In the genomic region with DNA sequence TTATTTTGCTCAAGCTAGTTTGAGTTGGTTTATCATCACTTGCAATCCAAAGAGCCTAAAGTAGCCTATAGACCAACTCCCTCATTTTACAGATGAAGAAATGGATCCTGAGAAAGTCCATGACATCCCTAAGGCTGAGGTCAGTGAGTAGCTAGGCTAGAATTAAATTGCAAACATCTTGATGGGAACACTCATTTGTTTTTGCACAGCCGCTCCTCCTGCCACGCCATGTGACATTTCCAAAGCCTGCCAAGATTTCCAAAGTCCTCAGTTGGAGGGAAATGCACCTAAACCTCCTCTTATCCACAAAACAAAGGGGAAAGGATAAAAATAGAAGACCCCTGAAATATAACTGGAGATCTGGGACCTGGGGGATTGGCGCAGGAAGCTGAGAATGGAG, we compare ENCODE assay signal across 11 cellular contexts. TPM values are rescaled to one million over a fixed set of nuclear protein-coding genes. Genes with fewer than 3 reads are reported as not detected.
DNase-seq lines count a peak whose midpoint lies in the region; ATAC-seq and TF ChIP-seq lines count a peak whose summit lies in the region.
"Had no signal": no experiment of that assay in that cellular context is flagged by ENCODE, and none has a peak within 500 bp of the region (broad histone marks: within the 10 kb centered on the region; RNA-seq: fewer than 3 reads in every experiment).

No MANE protein-coding gene starts in this region.

- no peak for DNase-seq in CD14-positive monocyte (ENCODE audit: low spot score)
- DNase-seq in RWPE1 (ENCODE audit: low spot score): no peak
- peak; percentile 61 for DNase-seq in fibroblast of pulmonary artery (ENCODE audit: low read depth)
- DNase-seq in skeletal muscle cell (ENCODE audit: low read depth): no peak
- no peak for DNase-seq in lower leg skin (ENCODE audit: low spot score in 2 of 2)
- no peak for DNase-seq in HK-2 (ENCODE audit: unreplicated experiment)
- DNase-seq in activated CD8-positive, alpha-beta T cell treated with anti-CD3 and anti-CD28 coated beads, Interleukin-2, amount 10 ng/mL, durations not matched to agents 7 days and 5 days: no peak
- no peak for DNase-seq in activated CD4-positive, CD25-positive, alpha-beta regulatory T cell treated with anti-CD3 and anti-CD28 coated beads, Interleukin-2, amount 50 U/mL, for 72 hours
- DNase-seq: activated CD4-positive, CD25-positive, alpha-beta regulatory T cell; DMS79 had no signal

- no peak for ATAC-seq in activated CD8-positive, alpha-beta T cell treated with anti-CD3 and anti-CD28 coated beads, Interleukin-2, amount 10 ng/mL, durations not matched to agents 7 days and 5 days

- peak overlapping the region; percentile 92 for H3K27ac ChIP-seq in RWPE1

- WGBS in lower leg skin, 2 donors: 58 to 76% methylated on average over 3 of the region's 3 CpGs

- TF ChIP-seq CTCF in CD14-positive monocyte (IDR thresholded peaks at IDR 0.05): no peak
- TF ChIP-seq CTCF in RWPE1 (conservative IDR thresholded peaks at IDR 0.05; ENCODE audit: low read depth): no peak
- no peak for TF ChIP-seq CTCF in fibroblast of pulmonary artery (IDR thresholded peaks at IDR 0.05; ENCODE audit: low read length, missing control alignments)
- TF ChIP-seq CTCF in lower leg skin (IDR thresholded peaks at IDR 0.05): no peak

- CTCF ChIA-PET in RWPE1 (lab: Yijun Ruan, JAX): interaction anchor here (0.8 to 1.4 kb wide), 4 partner anchors 16 to 92 kb away, joined by 3 to 5 read pairs (median 3); no protein-coding TSS in a partner anchor
- CTCF ChIA-PET in activated CD8-positive, alpha-beta T cell treated with anti-CD3 and anti-CD28 coated beads, Interleukin-2, amount 10 ng/mL, durations not matched to agents 7 days and 5 days (lab: Charles Lee): interaction anchor here (1.2 to 4.8 kb wide), 11 partner anchors 7 to 195 kb away, joined by 3 to 31 read pairs (median 5); partner anchors contain the start of genes COL1A1, PDK2 and TMEM92

- H3K9me3 Mint-ChIP-seq in CD14-positive monocyte: no peaks in the 10 kb centered on the region
- H3K9me3 Mint-ChIP-seq in activated CD8-positive, alpha-beta T cell treated with anti-CD3 and anti-CD28 coated beads, Interleukin-2, amount 10 ng/mL, durations not matched to agents 7 days and 5 days (ENCODE audit: insufficient read depth): no peaks in the 10 kb centered on the region
- H3K9me3 Mint-ChIP-seq: neural crest cell had no signal

- H3K27me3 Mint-ChIP-seq in CD14-positive monocyte (ENCODE audit: low read depth in 3 of 3): peaks cover 0 to 5% (median 1%) of the 10 kb centered on the region in 3 donors
- H3K27me3 Mint-ChIP-seq in activated CD8-positive, alpha-beta T cell treated with anti-CD3 and anti-CD28 coated beads, Interleukin-2, amount 10 ng/mL, durations not matched to agents 7 days and 5 days (ENCODE audit: low read depth): peaks cover 13% of the 10 kb centered on the region

- H3K27ac Mint-ChIP-seq in CD14-positive monocyte: peak overlapping the region; percentile 93 to 98 (median 96)
- no peak overlapping the region for H3K27ac Mint-ChIP-seq in activated CD8-positive, alpha-beta T cell treated with anti-CD3 and anti-CD28 coated beads, Interleukin-2, amount 10 ng/mL, durations not matched to agents 7 days and 5 days

- H3K4me3 ChIP-seq in fibroblast of pulmonary artery (replicated peaks; ENCODE audit: low read depth, low read length) (peak overlapping the region; percentile 38), skeletal muscle cell (ENCODE audit: low read depth, low read length) (peak overlapping the region; percentile 42), lower leg skin (ENCODE audit: low read depth, poor library complexity, severe bottlenecking) (no peak overlapping the region)

- peaks cover 2 to 3% of the 10 kb centered on the region in 2 donors for H3K36me3 Mint-ChIP-seq in CD14-positive monocyte
- H3K36me3 Mint-ChIP-seq in activated CD8-positive, alpha-beta T cell treated with anti-CD3 and anti-CD28 coated beads, Interleukin-2, amount 10 ng/mL, durations not matched to agents 7 days and 5 days (ENCODE audit: low read depth): no peaks in the 10 kb centered on the region

- H3K4me1 Mint-ChIP-seq in CD14-positive monocyte: peaks cover 55% of the 10 kb centered on the region
- peaks cover 18% of the 10 kb centered on the region for H3K4me1 Mint-ChIP-seq in activated CD8-positive, alpha-beta T cell treated with anti-CD3 and anti-CD28 coated beads, Interleukin-2, amount 10 ng/mL, durations not matched to agents 7 days and 5 days (ENCODE audit: low read depth)

- POLR2A ChIA-PET in RWPE1 (lab: Yijun Ruan, JAX; ENCODE audit: low non-redundant PET): no interaction called here
- POLR2A ChIA-PET in activated CD8-positive, alpha-beta T cell treated with anti-CD3 and anti-CD28 coated beads, Interleukin-2, amount 10 ng/mL, durations not matched to agents 7 days and 5 days (lab: Charles Lee): no interaction called here

- TF ChIP-seq POLR2A in lower leg skin (IDR thresholded peaks at IDR 0.05): no peak

- intact Hi-C loops in CD14-positive monocyte (cut with micrococcal nuclease): no loop called here
- intact Hi-C loops in lower leg skin (cut with DNase I; ENCODE audit: low total_unique reads): no loop called here

- H3K4me3 Mint-ChIP-seq in CD14-positive monocyte: peak overlapping the region in 1 of 2 donors; percentile 55
- H3K4me3 Mint-ChIP-seq in activated CD8-positive, alpha-beta T cell treated with anti-CD3 and anti-CD28 coated beads, Interleukin-2, amount 10 ng/mL, durations not matched to agents 7 days and 5 days: no peak overlapping the region
- H3K4me3 Mint-ChIP-seq: neural crest cell had no signal

RNA-seq across cellular contexts. Expression of gene TMEM92, which starts 15.0 kb away (rescaled TPM):
- not detected for polyA plus RNA-seq in CD14-positive monocyte
- total RNA-seq in lower leg skin: 1 to 10 TPM in 1 of 4 donors, not detected in 3; 3.1 TPM
- total RNA-seq in activated CD8-positive, alpha-beta T cell treated with anti-CD3 and anti-CD28 coated beads, Interleukin-2, amount 10 ng/mL, durations not matched to agents 7 days and 5 days: not detected

RNA-seq across cellular contexts. Expression of gene XYLT2, which starts 56.7 kb away (rescaled TPM):
- 1 to 10 TPM; 4.4 TPM for polyA plus RNA-seq in CD14-positive monocyte
- 10 to 100 TPM; 23.5 to 41.3 (median 34.6) TPM for total RNA-seq in lower leg skin
- total RNA-seq in activated CD8-positive, alpha-beta T cell treated with anti-CD3 and anti-CD28 coated beads, Interleukin-2, amount 10 ng/mL, durations not matched to agents 7 days and 5 days: 10 to 100 TPM; 24.7 to 26.0 TPM
